8 cellular contexts compared by ENCODE assay signal in the genomic region with DNA sequence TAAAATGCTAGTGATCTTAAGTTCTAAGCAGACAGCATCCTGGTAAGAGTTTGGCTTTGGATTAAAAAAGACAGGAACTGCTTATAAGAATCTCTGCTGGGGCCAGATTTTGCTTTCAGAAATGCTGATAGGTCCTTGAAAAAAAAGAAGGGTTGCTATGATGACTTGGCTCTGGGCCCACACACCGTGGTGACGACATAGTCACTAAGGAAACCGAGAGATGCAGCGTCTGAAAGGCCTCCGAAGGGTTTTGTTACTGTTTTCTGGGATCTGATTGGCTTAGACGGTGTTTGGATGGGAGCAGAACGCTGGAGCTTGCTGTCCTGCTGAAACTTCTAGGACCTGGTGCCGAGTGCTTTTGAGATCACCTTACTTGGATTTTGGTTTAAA. TPM values are rescaled to one million over a fixed set of nuclear protein-coding genes. Genes with fewer than 3 reads are reported as not detected.
DNase-seq lines count a peak whose midpoint lies in the region; ATAC-seq and TF ChIP-seq lines count a peak whose summit lies in the region.

No MANE protein-coding gene starts in this region.

- H3K9me3 ChIP-seq in lower lobe of right lung, result no peaks in the 10 kb centered on the region

- peaks cover 10% of the 10 kb centered on the region for H3K36me3 ChIP-seq in lower lobe of right lung

- no peak overlapping the region for H3K4me3 ChIP-seq in lower lobe of right lung

- peak overlapping the region; percentile 75 for H3K27ac ChIP-seq in lower lobe of right lung

- ATAC-seq in GM21360 (IDR thresholded peaks at IDR 0.05; ENCODE audit: unreplicated experiment) (peak; percentile 63), lower lobe of right lung (peak; percentile 68 to 71), HG03571 (IDR thresholded peaks at IDR 0.05; ENCODE audit: unreplicated experiment) (no peak)
- ATAC-seq in activated CD4-positive, alpha-beta T cell treated with anti-CD3 and anti-CD28 coated beads for 36 hours, result peak; percentile 79

- POLR2A ChIA-PET in activated CD4-positive, alpha-beta T cell treated with anti-CD3 and anti-CD28 coated beads for 36 hours (lab: Charles Lee), result no interaction called here

- CTCF ChIA-PET in activated CD4-positive, alpha-beta T cell treated with anti-CD3 and anti-CD28 coated beads for 36 hours (lab: Charles Lee), result interaction anchor here (0.6 to 0.7 kb wide), 3 partner anchors 18 to 866 kb away, joined by 3 read pairs; no protein-coding TSS in a partner anchor

- H3K27me3 Mint-ChIP-seq in activated CD4-positive, alpha-beta T cell treated with anti-CD3 and anti-CD28 coated beads for 36 hours, result no peaks in the 10 kb centered on the region
- no peaks in the 10 kb centered on the region for H3K27me3 Mint-ChIP-seq in chondrocyte (ENCODE audit: low read depth)

- H3K9me3 Mint-ChIP-seq in activated CD4-positive, alpha-beta T cell treated with anti-CD3 and anti-CD28 coated beads for 36 hours (ENCODE audit: low read depth), result no peaks in the 10 kb centered on the region
- no peaks in the 10 kb centered on the region for H3K9me3 Mint-ChIP-seq in chondrocyte (ENCODE audit: low read depth)

- peaks cover 42% of the 10 kb centered on the region for H3K4me1 ChIP-seq in lower lobe of right lung

- H3K27me3 ChIP-seq in lower lobe of right lung (ENCODE audit: low read depth), result no peaks in the 10 kb centered on the region

- peak overlapping the region; percentile 72 for H3K4me3 Mint-ChIP-seq in activated CD4-positive, alpha-beta T cell treated with anti-CD3 and anti-CD28 coated beads for 36 hours
- H3K4me3 Mint-ChIP-seq in chondrocyte (ENCODE audit: unreplicated experiment), result peak overlapping the region; percentile 59

- TF ChIP-seq CTCF in chondrocyte (IDR thresholded peaks at IDR 0.05), result no peak
- no peak for TF ChIP-seq CTCF in lower lobe of right lung (IDR thresholded peaks at IDR 0.05)

- peaks cover 15% of the 10 kb centered on the region for H3K36me3 Mint-ChIP-seq in activated CD4-positive, alpha-beta T cell treated with anti-CD3 and anti-CD28 coated beads for 36 hours (ENCODE audit: low read depth)
- peaks cover 2% of the 10 kb centered on the region for H3K36me3 Mint-ChIP-seq in chondrocyte (ENCODE audit: low read depth)

- H3K4me1 Mint-ChIP-seq in activated CD4-positive, alpha-beta T cell treated with anti-CD3 and anti-CD28 coated beads for 36 hours, result peaks cover 89% of the 10 kb centered on the region
- H3K4me1 Mint-ChIP-seq in chondrocyte (ENCODE audit: low read depth), result peaks cover 38% of the 10 kb centered on the region

- DNase-seq in Ammon's horn (ENCODE audit: low spot score) (peak; percentile 81), NCI-H1436 (lab: John Stamatoyannopoulos, UW) (peak; percentile 89), chondrocyte (ENCODE audit: low spot score) (no peak), lower lobe of right lung (peak; percentile 76)
- DNase-seq in activated CD4-positive, alpha-beta T cell treated with anti-CD3 and anti-CD28 coated beads for 36 hours, result peak; percentile 95
- peak; percentile 74 to 90 for DNase-seq in stimulated activated CD4-positive, alpha-beta T cell treated with anti-CD3 and anti-CD28 coated beads, Interleukin-4, amount 100 ng/mL, for 4 hours

- intact Hi-C loops in activated CD4-positive, alpha-beta T cell treated with anti-CD3 and anti-CD28 coated beads for 36 hours (cut with DNase I, micrococcal nuclease), result loop anchor here (1.0 to 10.0 kb wide), 9 partner anchors 9 to 633 kb away; partner anchors contain the start of genes FAM118A (in 2 of the 2), NUP50 (in 2 of the 2), ATXN10 (in 1 of the 2) and KIAA0930 (in 1 of the 2)
- intact Hi-C loops in lower lobe of right lung (cut with DNase I), result no loop called here

- peak overlapping the region; percentile 95 for H3K27ac Mint-ChIP-seq in activated CD4-positive, alpha-beta T cell treated with anti-CD3 and anti-CD28 coated beads for 36 hours
- peak overlapping the region; percentile 98 for H3K27ac Mint-ChIP-seq in chondrocyte (ENCODE audit: unreplicated experiment)

RNA-seq across cellular contexts. Expression of gene FAM118A, which starts 8.4 kb away (rescaled TPM):
- total RNA-seq in activated CD4-positive, alpha-beta T cell treated with anti-CD3 and anti-CD28 coated beads for 36 hours, result 10 to 100 TPM; 25.5 to 29.0 TPM
- 64.6 to 72.6 TPM (median 68.7 TPM) in 3 replicates for total RNA-seq in chondrocyte
- 19.8 TPM for total RNA-seq in lower lobe of right lung

RNA-seq across cellular contexts. Expression of gene UPK3A, which starts 33.4 kb away (rescaled TPM):
- total RNA-seq in activated CD4-positive, alpha-beta T cell treated with anti-CD3 and anti-CD28 coated beads for 36 hours, result not detected
- total RNA-seq in chondrocyte, result not detected in 3 replicates
- not detected for total RNA-seq in lower lobe of right lung
